Comparison of ENCODE assay signal across 1 cellular context in the genomic region with DNA sequence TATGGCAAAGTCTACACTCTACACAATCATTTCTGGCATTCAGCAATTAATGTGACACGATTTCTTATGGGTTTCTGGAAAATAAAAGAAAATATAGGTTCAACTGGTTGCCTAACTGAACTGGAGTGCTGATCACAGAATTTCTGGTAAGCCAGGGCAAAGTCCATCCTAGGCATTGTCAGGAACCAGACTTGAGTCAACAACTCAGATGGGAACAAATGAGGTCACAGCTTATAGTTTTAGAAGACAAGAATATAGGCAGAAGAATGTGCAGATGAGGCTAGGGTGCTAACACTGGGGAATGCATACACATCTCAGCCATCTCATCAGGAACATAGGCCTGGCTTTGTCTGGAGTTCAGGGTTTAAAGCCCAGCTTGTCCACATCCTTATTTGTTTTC.
TF ChIP-seq lines count a peak whose summit lies in the region.

No MANE protein-coding gene starts in this region.

TF ChIP-seq in HepG2, 621 proteins besides CTCF, POLR2A, EP300 and RAD21 (continued from another document and continues in another):
- TF ChIP-seq, protein P1, sequence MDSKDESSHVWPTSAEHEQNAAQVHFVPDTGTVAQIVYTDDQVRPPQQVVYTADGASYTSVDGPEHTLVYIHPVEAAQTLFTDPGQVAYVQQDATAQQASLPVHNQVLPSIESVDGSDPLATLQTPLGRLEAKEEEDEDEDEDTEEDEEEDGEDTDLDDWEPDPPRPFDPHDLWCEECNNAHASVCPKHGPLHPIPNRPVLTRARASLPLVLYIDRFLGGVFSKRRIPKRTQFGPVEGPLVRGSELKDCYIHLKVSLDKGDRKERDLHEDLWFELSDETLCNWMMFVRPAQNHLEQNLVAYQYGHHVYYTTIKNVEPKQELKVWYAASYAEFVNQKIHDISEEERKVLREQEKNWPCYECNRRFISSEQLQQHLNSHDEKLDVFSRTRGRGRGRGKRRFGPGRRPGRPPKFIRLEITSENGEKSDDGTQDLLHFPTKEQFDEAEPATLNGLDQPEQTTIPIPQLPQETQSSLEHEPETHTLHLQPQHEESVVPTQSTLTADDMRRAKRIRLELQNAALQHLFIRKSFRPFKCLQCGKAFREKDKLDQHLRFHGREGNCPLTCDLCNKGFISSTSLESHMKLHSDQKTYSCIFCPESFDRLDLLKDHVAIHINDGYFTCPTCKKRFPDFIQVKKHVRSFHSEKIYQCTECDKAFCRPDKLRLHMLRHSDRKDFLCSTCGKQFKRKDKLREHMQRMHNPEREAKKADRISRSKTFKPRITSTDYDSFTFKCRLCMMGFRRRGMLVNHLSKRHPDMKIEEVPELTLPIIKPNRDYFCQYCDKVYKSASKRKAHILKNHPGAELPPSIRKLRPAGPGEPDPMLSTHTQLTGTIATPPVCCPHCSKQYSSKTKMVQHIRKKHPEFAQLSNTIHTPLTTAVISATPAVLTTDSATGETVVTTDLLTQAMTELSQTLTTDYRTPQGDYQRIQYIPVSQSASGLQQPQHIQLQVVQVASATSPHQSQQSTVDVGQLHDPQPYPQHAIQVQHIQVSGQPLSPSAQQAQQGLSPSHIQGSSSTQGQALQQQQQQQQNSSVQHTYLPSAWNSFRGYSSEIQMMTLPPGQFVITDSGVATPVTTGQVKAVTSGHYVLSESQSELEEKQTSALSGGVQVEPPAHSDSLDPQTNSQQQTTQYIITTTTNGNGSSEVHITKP (CRISPR knock-in tag; IDR thresholded peaks at IDR 0.05; ENCODE audit: low read depth), result no peak
- TF ChIP-seq XBP1 (CRISPR knock-in tag; IDR thresholded peaks at IDR 0.05) (no peak), HNF4G (IDR thresholded peaks at IDR 0.05; ENCODE audit: borderline replicate concordance, low read depth, low read length) (peak; percentile 76), HNF4G (CRISPR knock-in tag; IDR thresholded peaks at IDR 0.05; ENCODE audit: borderline replicate concordance, low read depth) (no peak), MXD4 (CRISPR knock-in tag; IDR thresholded peaks at IDR 0.05) (no peak), MTF1 (CRISPR knock-in tag; IDR thresholded peaks at IDR 0.05) (no peak), ZNF382 (CRISPR knock-in tag; IDR thresholded peaks at IDR 0.05; ENCODE audit: borderline replicate concordance) (no peak), STAG1 (CRISPR knock-in tag; IDR thresholded peaks at IDR 0.05) (peak; percentile 7; the same call in 1 of the 2 replicates), ZNF329 (CRISPR knock-in tag; IDR thresholded peaks at IDR 0.05; ENCODE audit: low read depth) (no peak), GTF3A (CRISPR knock-in tag; conservative IDR thresholded peaks at IDR 0.05) (no peak), ZNF552 (CRISPR knock-in tag; IDR thresholded peaks at IDR 0.05; ENCODE audit: borderline replicate concordance) (no peak), ZNF749 (CRISPR knock-in tag; IDR thresholded peaks at IDR 0.05; ENCODE audit: borderline replicate concordance) (no peak), ZSCAN20 (CRISPR knock-in tag; IDR thresholded peaks at IDR 0.05; ENCODE audit: borderline replicate concordance) (no peak), ZNF709 (CRISPR knock-in tag; IDR thresholded peaks at IDR 0.05) (no peak), STAT5B (CRISPR knock-in tag; IDR thresholded peaks at IDR 0.05) (no peak), ZNF232 (CRISPR knock-in tag; IDR thresholded peaks at IDR 0.05; ENCODE audit: borderline replicate concordance) (no peak), CBFB (CRISPR knock-in tag; IDR thresholded peaks at IDR 0.05) (no peak), ZNF124 (CRISPR knock-in tag; IDR thresholded peaks at IDR 0.05) (no peak), ZNF225 (CRISPR knock-in tag; IDR thresholded peaks at IDR 0.05) (no peak), NCOA2 (CRISPR knock-in tag; IDR thresholded peaks at IDR 0.05) (peak; percentile 87), ZNF264 (CRISPR knock-in tag; IDR thresholded peaks at IDR 0.05) (0 out of 2 replicates have a peak, but pooled peaks have one; percentile 28), KMT2A (CRISPR knock-in tag; IDR thresholded peaks at IDR 0.05) (no peak), MEF2D (CRISPR knock-in tag; IDR thresholded peaks at IDR 0.05) (no peak), ATF1 (CRISPR knock-in tag; IDR thresholded peaks at IDR 0.05) (no peak), NCOA1 (CRISPR knock-in tag; IDR thresholded peaks at IDR 0.05) (no peak), TEAD3 (CRISPR knock-in tag; optimal IDR thresholded peaks at IDR 0.05; ENCODE audit: borderline replicate concordance) (peak; percentile 60), PHF5A (CRISPR knock-in tag; IDR thresholded peaks at IDR 0.05; ENCODE audit: low read depth, unreplicated experiment) (no peak), ZNF777 (CRISPR knock-in tag; IDR thresholded peaks at IDR 0.05) (no peak), ZC3H4 (CRISPR knock-in tag; IDR thresholded peaks at IDR 0.05; ENCODE audit: borderline replicate concordance) (no peak), PPARG (CRISPR knock-in tag; conservative IDR thresholded peaks at IDR 0.05) (no peak), NFYB (CRISPR knock-in tag; IDR thresholded peaks at IDR 0.05) (no peak), ZNF367 (CRISPR knock-in tag; IDR thresholded peaks at IDR 0.05; ENCODE audit: borderline replicate concordance) (no peak), GABPA (IDR thresholded peaks at IDR 0.05; ENCODE audit: low read depth, low read length) (no peak), GABPA (CRISPR knock-in tag; IDR thresholded peaks at IDR 0.05; ENCODE audit: low read depth) (no peak), PHF8 (CRISPR knock-in tag; IDR thresholded peaks at IDR 0.05) (no peak), SMAD3 (CRISPR knock-in tag; IDR thresholded peaks at IDR 0.05) (no peak), KLF13 (CRISPR knock-in tag; IDR thresholded peaks at IDR 0.05) (no peak), RCOR2 (CRISPR knock-in tag; IDR thresholded peaks at IDR 0.05) (no peak), BCL6 (CRISPR knock-in tag; IDR thresholded peaks at IDR 0.05) (peak; percentile 32; the same call in 1 of the 2 replicates), AHR (CRISPR knock-in tag; IDR thresholded peaks at IDR 0.05) (no peak), U2AF2 (IDR thresholded peaks at IDR 0.05; ENCODE audit: low read depth, low read length) (no peak)
- TF ChIP-seq, protein P2, sequence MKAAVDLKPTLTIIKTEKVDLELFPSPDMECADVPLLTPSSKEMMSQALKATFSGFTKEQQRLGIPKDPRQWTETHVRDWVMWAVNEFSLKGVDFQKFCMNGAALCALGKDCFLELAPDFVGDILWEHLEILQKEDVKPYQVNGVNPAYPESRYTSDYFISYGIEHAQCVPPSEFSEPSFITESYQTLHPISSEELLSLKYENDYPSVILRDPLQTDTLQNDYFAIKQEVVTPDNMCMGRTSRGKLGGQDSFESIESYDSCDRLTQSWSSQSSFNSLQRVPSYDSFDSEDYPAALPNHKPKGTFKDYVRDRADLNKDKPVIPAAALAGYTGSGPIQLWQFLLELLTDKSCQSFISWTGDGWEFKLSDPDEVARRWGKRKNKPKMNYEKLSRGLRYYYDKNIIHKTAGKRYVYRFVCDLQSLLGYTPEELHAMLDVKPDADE (CRISPR knock-in tag; IDR thresholded peaks at IDR 0.05), result no peak
- TF ChIP-seq, protein P3, sequence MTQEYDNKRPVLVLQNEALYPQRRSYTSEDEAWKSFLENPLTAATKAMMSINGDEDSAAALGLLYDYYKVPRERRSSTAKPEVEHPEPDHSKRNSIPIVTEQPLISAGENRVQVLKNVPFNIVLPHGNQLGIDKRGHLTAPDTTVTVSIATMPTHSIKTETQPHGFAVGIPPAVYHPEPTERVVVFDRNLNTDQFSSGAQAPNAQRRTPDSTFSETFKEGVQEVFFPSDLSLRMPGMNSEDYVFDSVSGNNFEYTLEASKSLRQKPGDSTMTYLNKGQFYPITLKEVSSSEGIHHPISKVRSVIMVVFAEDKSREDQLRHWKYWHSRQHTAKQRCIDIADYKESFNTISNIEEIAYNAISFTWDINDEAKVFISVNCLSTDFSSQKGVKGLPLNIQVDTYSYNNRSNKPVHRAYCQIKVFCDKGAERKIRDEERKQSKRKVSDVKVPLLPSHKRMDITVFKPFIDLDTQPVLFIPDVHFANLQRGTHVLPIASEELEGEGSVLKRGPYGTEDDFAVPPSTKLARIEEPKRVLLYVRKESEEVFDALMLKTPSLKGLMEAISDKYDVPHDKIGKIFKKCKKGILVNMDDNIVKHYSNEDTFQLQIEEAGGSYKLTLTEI (CRISPR knock-in tag; conservative IDR thresholded peaks at IDR 0.05), result no peak
- TF ChIP-seq, protein P4, sequence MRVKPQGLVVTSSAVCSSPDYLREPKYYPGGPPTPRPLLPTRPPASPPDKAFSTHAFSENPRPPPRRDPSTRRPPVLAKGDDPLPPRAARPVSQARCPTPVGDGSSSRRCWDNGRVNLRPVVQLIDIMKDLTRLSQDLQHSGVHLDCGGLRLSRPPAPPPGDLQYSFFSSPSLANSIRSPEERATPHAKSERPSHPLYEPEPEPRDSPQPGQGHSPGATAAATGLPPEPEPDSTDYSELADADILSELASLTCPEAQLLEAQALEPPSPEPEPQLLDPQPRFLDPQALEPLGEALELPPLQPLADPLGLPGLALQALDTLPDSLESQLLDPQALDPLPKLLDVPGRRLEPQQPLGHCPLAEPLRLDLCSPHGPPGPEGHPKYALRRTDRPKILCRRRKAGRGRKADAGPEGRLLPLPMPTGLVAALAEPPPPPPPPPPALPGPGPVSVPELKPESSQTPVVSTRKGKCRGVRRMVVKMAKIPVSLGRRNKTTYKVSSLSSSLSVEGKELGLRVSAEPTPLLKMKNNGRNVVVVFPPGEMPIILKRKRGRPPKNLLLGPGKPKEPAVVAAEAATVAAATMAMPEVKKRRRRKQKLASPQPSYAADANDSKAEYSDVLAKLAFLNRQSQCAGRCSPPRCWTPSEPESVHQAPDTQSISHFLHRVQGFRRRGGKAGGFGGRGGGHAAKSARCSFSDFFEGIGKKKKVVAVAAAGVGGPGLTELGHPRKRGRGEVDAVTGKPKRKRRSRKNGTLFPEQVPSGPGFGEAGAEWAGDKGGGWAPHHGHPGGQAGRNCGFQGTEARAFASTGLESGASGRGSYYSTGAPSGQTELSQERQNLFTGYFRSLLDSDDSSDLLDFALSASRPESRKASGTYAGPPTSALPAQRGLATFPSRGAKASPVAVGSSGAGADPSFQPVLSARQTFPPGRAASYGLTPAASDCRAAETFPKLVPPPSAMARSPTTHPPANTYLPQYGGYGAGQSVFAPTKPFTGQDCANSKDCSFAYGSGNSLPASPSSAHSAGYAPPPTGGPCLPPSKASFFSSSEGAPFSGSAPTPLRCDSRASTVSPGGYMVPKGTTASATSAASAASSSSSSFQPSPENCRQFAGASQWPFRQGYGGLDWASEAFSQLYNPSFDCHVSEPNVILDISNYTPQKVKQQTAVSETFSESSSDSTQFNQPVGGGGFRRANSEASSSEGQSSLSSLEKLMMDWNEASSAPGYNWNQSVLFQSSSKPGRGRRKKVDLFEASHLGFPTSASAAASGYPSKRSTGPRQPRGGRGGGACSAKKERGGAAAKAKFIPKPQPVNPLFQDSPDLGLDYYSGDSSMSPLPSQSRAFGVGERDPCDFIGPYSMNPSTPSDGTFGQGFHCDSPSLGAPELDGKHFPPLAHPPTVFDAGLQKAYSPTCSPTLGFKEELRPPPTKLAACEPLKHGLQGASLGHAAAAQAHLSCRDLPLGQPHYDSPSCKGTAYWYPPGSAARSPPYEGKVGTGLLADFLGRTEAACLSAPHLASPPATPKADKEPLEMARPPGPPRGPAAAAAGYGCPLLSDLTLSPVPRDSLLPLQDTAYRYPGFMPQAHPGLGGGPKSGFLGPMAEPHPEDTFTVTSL (CRISPR knock-in tag; IDR thresholded peaks at IDR 0.05; ENCODE audit: borderline replicate concordance), result peak; percentile 39; the same call in 1 of the 2 replicates
- TF ChIP-seq, protein P5, sequence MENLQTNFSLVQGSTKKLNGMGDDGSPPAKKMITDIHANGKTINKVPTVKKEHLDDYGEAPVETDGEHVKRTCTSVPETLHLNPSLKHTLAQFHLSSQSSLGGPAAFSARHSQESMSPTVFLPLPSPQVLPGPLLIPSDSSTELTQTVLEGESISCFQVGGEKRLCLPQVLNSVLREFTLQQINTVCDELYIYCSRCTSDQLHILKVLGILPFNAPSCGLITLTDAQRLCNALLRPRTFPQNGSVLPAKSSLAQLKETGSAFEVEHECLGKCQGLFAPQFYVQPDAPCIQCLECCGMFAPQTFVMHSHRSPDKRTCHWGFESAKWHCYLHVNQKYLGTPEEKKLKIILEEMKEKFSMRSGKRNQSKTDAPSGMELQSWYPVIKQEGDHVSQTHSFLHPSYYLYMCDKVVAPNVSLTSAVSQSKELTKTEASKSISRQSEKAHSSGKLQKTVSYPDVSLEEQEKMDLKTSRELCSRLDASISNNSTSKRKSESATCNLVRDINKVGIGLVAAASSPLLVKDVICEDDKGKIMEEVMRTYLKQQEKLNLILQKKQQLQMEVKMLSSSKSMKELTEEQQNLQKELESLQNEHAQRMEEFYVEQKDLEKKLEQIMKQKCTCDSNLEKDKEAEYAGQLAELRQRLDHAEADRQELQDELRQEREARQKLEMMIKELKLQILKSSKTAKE (CRISPR knock-in tag; IDR thresholded peaks at IDR 0.05; ENCODE audit: borderline replicate concordance), result no peak
- TF ChIP-seq, protein P6, sequence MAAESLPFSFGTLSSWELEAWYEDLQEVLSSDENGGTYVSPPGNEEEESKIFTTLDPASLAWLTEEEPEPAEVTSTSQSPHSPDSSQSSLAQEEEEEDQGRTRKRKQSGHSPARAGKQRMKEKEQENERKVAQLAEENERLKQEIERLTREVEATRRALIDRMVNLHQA (CRISPR knock-in tag; IDR thresholded peaks at IDR 0.05), result no peak
- TF ChIP-seq, protein P7, sequence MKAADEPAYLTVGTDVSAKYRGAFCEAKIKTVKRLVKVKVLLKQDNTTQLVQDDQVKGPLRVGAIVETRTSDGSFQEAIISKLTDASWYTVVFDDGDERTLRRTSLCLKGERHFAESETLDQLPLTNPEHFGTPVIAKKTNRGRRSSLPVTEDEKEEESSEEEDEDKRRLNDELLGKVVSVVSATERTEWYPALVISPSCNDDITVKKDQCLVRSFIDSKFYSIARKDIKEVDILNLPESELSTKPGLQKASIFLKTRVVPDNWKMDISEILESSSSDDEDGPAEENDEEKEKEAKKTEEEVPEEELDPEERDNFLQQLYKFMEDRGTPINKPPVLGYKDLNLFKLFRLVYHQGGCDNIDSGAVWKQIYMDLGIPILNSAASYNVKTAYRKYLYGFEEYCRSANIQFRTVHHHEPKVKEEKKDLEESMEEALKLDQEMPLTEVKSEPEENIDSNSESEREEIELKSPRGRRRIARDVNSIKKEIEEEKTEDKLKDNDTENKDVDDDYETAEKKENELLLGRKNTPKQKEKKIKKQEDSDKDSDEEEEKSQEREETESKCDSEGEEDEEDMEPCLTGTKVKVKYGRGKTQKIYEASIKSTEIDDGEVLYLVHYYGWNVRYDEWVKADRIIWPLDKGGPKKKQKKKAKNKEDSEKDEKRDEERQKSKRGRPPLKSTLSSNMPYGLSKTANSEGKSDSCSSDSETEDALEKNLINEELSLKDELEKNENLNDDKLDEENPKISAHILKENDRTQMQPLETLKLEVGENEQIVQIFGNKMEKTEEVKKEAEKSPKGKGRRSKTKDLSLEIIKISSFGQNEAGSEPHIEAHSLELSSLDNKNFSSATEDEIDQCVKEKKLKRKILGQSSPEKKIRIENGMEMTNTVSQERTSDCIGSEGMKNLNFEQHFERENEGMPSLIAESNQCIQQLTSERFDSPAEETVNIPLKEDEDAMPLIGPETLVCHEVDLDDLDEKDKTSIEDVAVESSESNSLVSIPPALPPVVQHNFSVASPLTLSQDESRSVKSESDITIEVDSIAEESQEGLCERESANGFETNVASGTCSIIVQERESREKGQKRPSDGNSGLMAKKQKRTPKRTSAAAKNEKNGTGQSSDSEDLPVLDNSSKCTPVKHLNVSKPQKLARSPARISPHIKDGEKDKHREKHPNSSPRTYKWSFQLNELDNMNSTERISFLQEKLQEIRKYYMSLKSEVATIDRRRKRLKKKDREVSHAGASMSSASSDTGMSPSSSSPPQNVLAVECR (CRISPR knock-in tag; IDR thresholded peaks at IDR 0.05; ENCODE audit: borderline replicate concordance), result no peak
- TF ChIP-seq, protein P8, sequence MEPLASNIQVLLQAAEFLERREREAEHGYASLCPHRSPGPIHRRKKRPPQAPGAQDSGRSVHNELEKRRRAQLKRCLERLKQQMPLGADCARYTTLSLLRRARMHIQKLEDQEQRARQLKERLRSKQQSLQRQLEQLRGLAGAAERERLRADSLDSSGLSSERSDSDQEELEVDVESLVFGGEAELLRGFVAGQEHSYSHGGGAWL (CRISPR knock-in tag; IDR thresholded peaks at IDR 0.05), result no peak
